15 cellular contexts compared by ENCODE assay signal in the genomic region with DNA sequence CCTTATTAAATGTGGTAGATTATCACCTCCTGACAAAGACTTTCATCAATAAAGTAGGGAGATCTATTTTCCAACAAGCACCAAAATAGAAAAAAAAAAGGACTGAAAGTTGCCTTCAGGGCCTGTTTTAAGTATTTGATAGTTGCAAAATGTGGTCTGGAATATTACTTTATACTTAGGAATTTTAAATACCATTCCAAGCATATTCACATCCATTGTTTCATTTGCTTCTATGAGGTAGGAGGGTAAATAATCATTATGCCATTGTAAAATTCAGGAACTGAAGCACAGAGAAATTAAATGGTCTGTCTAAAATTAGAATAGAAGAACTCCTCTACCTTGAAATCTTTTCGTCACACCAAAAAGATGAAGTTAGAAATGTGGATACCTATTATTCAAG.
"Had no signal": no experiment of that assay in that cellular context is flagged by ENCODE, and none has a peak within 500 bp of the region (broad histone marks: within the 10 kb centered on the region; RNA-seq: fewer than 3 reads in every experiment).

No MANE protein-coding gene starts in this region.

- H3K36me3 ChIP-seq: adrenal gland, colonic mucosa, gastroesophageal sphincter, prostate gland, thoracic aorta had no signal

- ATAC-seq: activated CD4-positive, alpha-beta T cell treated with anti-CD3 and anti-CD28 coated beads for 36 hours; gastroesophageal sphincter; sciatic nerve; T-helper 17 cell had no signal

- H3K4me3 ChIP-seq: adrenal gland, colonic mucosa, gastroesophageal sphincter, prostate gland, thoracic aorta had no signal

- H3K27me3 ChIP-seq: adrenal gland, colonic mucosa, gastroesophageal sphincter had no signal

- DNase-seq: activated CD4-positive, alpha-beta memory T cell treated with anti-CD3 and anti-CD28 coated beads, Interleukin-2, amount 10 ng/mL, durations not matched to agents 7 days and 5 days; activated CD4-positive, alpha-beta T cell treated with anti-CD3 and anti-CD28 coated beads for 36 hours; activated naive CD4-positive, alpha-beta T cell treated with anti-CD3 and anti-CD28 coated beads, Interleukin-2, amount 10 ng/mL, durations not matched to agents 7 days and 5 days; activated T-cell treated with anti-CD3 and anti-CD28 coated beads, Interleukin-2, amount 50 U/mL, for 24 hours; adrenal gland; caudate nucleus; colonic mucosa; effector CD4-positive, alpha-beta T cell; midbrain; stimulated activated CD4-positive, alpha-beta T cell treated with anti-CD3 and anti-CD28 coated beads, Interleukin-1b, Interleukin-23, amount 100 ng/mL, for 48 hours; T-helper 17 cell had no signal

- H3K9me3 ChIP-seq: adrenal gland, colonic mucosa, gastroesophageal sphincter, prostate gland, thoracic aorta had no signal

- H3K4me1 ChIP-seq: colonic mucosa, prostate gland had no signal

- H3K27ac ChIP-seq: adrenal gland, colonic mucosa, gastroesophageal sphincter, prostate gland, thoracic aorta had no signal
